ENCODE assay signal across 1 cellular context in the genomic region with DNA sequence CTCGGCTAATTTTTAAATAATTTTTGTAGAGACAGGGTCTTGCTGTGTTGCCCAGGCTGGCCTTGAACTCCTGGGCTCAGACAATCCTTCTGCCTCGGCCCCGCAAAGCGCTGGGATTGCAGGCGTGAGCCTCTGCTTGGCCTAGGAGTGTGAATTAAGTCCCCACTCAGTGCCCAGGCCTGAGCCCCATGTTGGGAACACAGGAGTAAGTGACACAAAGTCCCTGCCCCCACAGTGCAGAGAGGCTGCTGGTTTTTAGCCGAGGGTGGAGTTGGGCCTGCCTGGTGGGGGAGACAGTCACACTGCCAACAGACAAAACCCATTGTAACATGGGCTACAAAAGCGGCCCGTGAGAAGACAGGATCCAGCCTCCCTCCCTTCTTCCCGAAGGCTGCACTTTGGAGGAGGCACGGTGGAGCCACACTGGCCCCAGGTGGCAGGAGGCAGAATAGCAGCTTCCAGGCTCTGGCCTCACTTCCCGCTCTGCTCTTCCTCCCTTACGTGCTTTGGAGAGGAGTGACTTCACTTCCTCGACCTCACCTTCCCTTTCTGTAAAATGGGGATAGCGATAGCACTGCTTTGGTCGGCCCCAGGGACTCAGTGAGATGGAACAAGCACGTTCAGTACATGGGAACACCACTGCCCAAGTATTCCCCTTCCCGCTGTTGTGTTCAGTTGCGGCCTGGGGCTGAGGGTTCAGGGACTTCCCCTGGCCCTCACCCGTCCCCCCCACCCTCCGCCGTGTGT.
A peak's percentile ranks its signal among the peaks of the same experiment; 100 is the strongest.
TF ChIP-seq lines count a peak whose summit lies in the region.

No MANE protein-coding gene starts in this region.

TF ChIP-seq in HEK293, 187 proteins besides CTCF, POLR2A, EP300 and RAD21 (continued from another document):
- TF ChIP-seq, protein P1, sequence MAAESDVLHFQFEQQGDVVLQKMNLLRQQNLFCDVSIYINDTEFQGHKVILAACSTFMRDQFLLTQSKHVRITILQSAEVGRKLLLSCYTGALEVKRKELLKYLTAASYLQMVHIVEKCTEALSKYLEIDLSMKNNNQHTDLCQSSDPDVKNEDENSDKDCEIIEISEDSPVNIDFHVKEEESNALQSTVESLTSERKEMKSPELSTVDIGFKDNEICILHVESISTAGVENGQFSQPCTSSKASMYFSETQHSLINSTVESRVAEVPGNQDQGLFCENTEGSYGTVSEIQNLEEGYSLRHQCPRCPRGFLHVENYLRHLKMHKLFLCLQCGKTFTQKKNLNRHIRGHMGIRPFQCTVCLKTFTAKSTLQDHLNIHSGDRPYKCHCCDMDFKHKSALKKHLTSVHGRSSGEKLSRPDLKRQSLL (tag by site-specific recombination; IDR thresholded peaks at IDR 0.05), result no peak
- TF ChIP-seq ZNF76 (tag by site-specific recombination; IDR thresholded peaks at IDR 0.05; ENCODE audit: borderline replicate concordance, low read depth) (no peak), ZNF138 (tag by site-specific recombination; IDR thresholded peaks at IDR 0.05; ENCODE audit: borderline replicate concordance) (no peak), GLI4 (tag by site-specific recombination; IDR thresholded peaks at IDR 0.05) (no peak), ZNF248 (tag by site-specific recombination; IDR thresholded peaks at IDR 0.05) (no peak), EGR2 (tag by site-specific recombination; IDR thresholded peaks at IDR 0.05; ENCODE audit: low read depth) (no peak), SCRT1 (tag by site-specific recombination; IDR thresholded peaks at IDR 0.05; ENCODE audit: borderline replicate concordance) (no peak), ZNF223 (tag by site-specific recombination; IDR thresholded peaks at IDR 0.05) (no peak), ZNF404 (tag by site-specific recombination; IDR thresholded peaks at IDR 0.05) (no peak), ZNF830 (tag by site-specific recombination; IDR thresholded peaks at IDR 0.05; ENCODE audit: low read depth) (no peak), WT1 (tag by site-specific recombination; IDR thresholded peaks at IDR 0.05) (no peak; the same call in 1 of the 2 replicates), ZFP3 (tag by site-specific recombination; IDR thresholded peaks at IDR 0.05; ENCODE audit: low read depth) (no peak), ZNF549 (tag by site-specific recombination; IDR thresholded peaks at IDR 0.05) (no peak), ZNF354C (tag by site-specific recombination; IDR thresholded peaks at IDR 0.05; ENCODE audit: borderline replicate concordance, low read depth) (no peak), ZNF423 (tag by site-specific recombination; IDR thresholded peaks at IDR 0.05) (no peak), ZNF221 (tag by site-specific recombination; IDR thresholded peaks at IDR 0.05; ENCODE audit: borderline replicate concordance) (no peak), ZNF416 (tag by site-specific recombination; IDR thresholded peaks at IDR 0.05) (no peak), ZNF530 (tag by site-specific recombination; IDR thresholded peaks at IDR 0.05; ENCODE audit: low read depth) (no peak), HOXA7 (CRISPR knock-in tag; IDR thresholded peaks at IDR 0.05; ENCODE audit: borderline replicate concordance) (no peak), SP7 (tag by site-specific recombination; IDR thresholded peaks at IDR 0.05) (peak; percentile 62; the same call in 1 of the 2 replicates), ZXDB (tag by site-specific recombination; IDR thresholded peaks at IDR 0.05) (no peak; the same call in 1 of the 2 replicates), YY2 (tag by site-specific recombination; IDR thresholded peaks at IDR 0.05) (no peak), OVOL3 (tag by site-specific recombination; IDR thresholded peaks at IDR 0.05) (no peak), ZNF596 (tag by site-specific recombination; IDR thresholded peaks at IDR 0.05) (no peak), ZNF571 (tag by site-specific recombination; IDR thresholded peaks at IDR 0.05) (no peak), MYNN (tag by site-specific recombination; IDR thresholded peaks at IDR 0.05; ENCODE audit: borderline replicate concordance) (no peak), ZNF10 (tag by site-specific recombination; IDR thresholded peaks at IDR 0.05) (no peak), ZNF37A (tag by site-specific recombination; IDR thresholded peaks at IDR 0.05) (no peak)
- TF ChIP-seq, protein P2, sequence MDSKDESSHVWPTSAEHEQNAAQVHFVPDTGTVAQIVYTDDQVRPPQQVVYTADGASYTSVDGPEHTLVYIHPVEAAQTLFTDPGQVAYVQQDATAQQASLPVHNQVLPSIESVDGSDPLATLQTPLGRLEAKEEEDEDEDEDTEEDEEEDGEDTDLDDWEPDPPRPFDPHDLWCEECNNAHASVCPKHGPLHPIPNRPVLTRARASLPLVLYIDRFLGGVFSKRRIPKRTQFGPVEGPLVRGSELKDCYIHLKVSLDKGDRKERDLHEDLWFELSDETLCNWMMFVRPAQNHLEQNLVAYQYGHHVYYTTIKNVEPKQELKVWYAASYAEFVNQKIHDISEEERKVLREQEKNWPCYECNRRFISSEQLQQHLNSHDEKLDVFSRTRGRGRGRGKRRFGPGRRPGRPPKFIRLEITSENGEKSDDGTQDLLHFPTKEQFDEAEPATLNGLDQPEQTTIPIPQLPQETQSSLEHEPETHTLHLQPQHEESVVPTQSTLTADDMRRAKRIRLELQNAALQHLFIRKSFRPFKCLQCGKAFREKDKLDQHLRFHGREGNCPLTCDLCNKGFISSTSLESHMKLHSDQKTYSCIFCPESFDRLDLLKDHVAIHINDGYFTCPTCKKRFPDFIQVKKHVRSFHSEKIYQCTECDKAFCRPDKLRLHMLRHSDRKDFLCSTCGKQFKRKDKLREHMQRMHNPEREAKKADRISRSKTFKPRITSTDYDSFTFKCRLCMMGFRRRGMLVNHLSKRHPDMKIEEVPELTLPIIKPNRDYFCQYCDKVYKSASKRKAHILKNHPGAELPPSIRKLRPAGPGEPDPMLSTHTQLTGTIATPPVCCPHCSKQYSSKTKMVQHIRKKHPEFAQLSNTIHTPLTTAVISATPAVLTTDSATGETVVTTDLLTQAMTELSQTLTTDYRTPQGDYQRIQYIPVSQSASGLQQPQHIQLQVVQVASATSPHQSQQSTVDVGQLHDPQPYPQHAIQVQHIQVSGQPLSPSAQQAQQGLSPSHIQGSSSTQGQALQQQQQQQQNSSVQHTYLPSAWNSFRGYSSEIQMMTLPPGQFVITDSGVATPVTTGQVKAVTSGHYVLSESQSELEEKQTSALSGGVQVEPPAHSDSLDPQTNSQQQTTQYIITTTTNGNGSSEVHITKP (tag by site-specific recombination; IDR thresholded peaks at IDR 0.05), result peak; percentile 58
- TF ChIP-seq, protein P3, sequence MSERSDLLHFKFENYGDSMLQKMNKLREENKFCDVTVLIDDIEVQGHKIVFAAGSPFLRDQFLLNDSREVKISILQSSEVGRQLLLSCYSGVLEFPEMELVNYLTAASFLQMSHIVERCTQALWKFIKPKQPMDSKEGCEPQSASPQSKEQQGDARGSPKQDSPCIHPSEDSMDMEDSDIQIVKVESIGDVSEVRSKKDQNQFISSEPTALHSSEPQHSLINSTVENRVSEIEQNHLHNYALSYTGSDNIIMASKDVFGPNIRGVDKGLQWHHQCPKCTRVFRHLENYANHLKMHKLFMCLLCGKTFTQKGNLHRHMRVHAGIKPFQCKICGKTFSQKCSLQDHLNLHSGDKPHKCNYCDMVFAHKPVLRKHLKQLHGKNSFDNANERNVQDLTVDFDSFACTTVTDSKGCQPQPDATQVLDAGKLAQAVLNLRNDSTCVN (tag by site-specific recombination; optimal IDR thresholded peaks at IDR 0.05), result no peak
- TF ChIP-seq, protein P4, sequence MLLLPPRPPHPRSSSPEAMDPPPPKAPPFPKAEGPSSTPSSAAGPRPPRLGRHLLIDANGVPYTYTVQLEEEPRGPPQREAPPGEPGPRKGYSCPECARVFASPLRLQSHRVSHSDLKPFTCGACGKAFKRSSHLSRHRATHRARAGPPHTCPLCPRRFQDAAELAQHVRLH (tag by site-specific recombination; IDR thresholded peaks at IDR 0.05), result 0 out of 2 replicates have a peak, but pooled peaks have one; percentile 40
